Comparison of ENCODE assay signal across 7 cellular contexts in genomic region chr6:26659360-26660095, GRCh38.
DNase-seq lines count a peak whose midpoint lies in the region; ATAC-seq, FAIRE-seq and TF ChIP-seq lines count a peak whose summit lies in the region.
"Not testable (repeated sequence)": the region's sequence is repeated elsewhere in the genome, so short reads cannot be mapped to it uniquely, and the experiment has no call there.

A gene with protein sequence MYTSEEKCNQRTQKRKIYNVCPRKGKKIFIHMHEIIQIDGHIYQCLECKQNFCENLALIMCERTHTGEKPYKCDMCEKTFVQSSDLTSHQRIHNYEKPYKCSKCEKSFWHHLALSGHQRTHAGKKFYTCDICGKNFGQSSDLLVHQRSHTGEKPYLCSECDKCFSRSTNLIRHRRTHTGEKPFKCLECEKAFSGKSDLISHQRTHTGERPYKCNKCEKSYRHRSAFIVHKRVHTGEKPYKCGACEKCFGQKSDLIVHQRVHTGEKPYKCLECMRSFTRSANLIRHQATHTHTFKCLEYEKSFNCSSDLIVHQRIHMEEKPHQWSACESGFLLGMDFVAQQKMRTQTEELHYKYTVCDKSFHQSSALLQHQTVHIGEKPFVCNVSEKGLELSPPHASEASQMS (minus strand): TSS chr6:26659746. CDS start chr6:26638553, 21,193 bp downstream.

- peak; percentile 89 for DNase-seq in GM18507 (ENCODE audit: extremely low spot score, insufficient read length, low read depth)
- DNase-seq in NCI-H2029 treated with DMSO at 0.1 percent for 48 hours (lab: John Stamatoyannopoulos, UW) = peak; percentile 81
- peak; percentile 90 for DNase-seq in T1000 (lab: John Stamatoyannopoulos, UW)
- peak; percentile 94 for DNase-seq in astrocyte of the spinal cord (ENCODE audit: low read depth, low spot score)
- DNase-seq in hippocampal formation (lab: John Stamatoyannopoulos, UW) = peak; percentile 94
- DNase-seq in retina = peak; percentile 97

- not testable (repeated sequence) for TF ChIP-seq CTCF in astrocyte of the spinal cord (IDR thresholded peaks at IDR 0.05; ENCODE audit: low read depth, low read length)

- H3K4me3 ChIP-seq in astrocyte of the spinal cord (ENCODE audit: low read depth, low read length) = peak within 1 kb of the TSS; percentile 79

- peak; percentile 89 for FAIRE-seq in GM18507 (lab: Jason Lieb, UNC)

- peak; percentile 98 for ATAC-seq in HG02981 (IDR thresholded peaks at IDR 0.05; ENCODE audit: unreplicated experiment)

- in situ Hi-C loops in astrocyte of the spinal cord (cut with HindIII; ENCODE audit: low sequenced_read_pairs) = not testable (repeated sequence)

Comparison
In these comparisons a context has a peak if more than half of its experiments do, and no peak if none do; other contexts are left out.
1. Peak in every context shown above with its lines: DNase-seq, ATAC-seq and H3K4me3 ChIP-seq.